ENCODE assay signal across 14 cellular contexts in the genomic region with DNA sequence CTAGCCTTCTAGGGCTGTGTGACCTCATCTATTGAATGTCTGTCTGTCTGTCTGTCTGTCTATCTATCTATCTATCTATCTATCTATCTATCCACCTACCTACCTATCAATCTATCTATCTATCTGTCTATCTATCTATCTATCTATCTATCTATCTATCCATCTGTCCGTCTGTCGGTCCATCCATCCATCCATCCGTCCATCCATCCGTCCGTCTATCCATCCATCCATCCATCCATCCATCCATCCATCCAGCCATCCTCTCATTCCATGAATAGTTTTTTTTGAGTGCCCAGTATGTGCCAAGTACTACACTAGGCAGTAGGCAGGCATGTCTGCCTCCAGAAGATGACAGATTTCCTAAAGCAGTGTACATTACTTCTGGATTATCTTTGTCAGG.
A peak's percentile ranks its signal among the peaks of the same experiment; 100 is the strongest.
DNase-seq lines count a peak whose midpoint lies in the region; ATAC-seq and TF ChIP-seq lines count a peak whose summit lies in the region.
"Had no signal": no experiment of that assay in that cellular context is flagged by ENCODE, and none has a peak within 500 bp of the region (broad histone marks: within the 10 kb centered on the region; RNA-seq: fewer than 3 reads in every experiment).

No MANE protein-coding gene starts in this region.

- peaks cover 15% of the 10 kb centered on the region for H3K4me1 ChIP-seq in left ventricle myocardium inferior
- H3K4me1 ChIP-seq: psoas muscle had no signal

- peaks cover 32% of the 10 kb centered on the region for H3K4me1 Mint-ChIP-seq in stimulated activated naive CD8-positive, alpha-beta T cell treated with anti-CD3 and anti-CD28 coated beads, Interleukin-15, Interleukin-2, amounts not matched to agents 100 ng/mL and 50 ng/mL, for 24 hours (ENCODE audit: low read depth)
- peaks cover 21% of the 10 kb centered on the region for H3K4me1 Mint-ChIP-seq in activated B cell treated with CpG ODN at 0.5 μM for 24 hours
- H3K4me1 Mint-ChIP-seq in immature natural killer cell: peaks cover 17 to 20% of the 10 kb centered on the region in 2 donors

- POLR2A ChIA-PET in activated B cell treated with CpG ODN at 0.5 μM for 24 hours (lab: Charles Lee): interaction anchor here (0.7 kb wide), 1 partner anchor 118 kb away, joined by 9 read pairs; no protein-coding TSS in a partner anchor

- no peak overlapping the region for H3K4me3 ChIP-seq in left ventricle myocardium inferior

- H3K9me3 ChIP-seq in left ventricle myocardium inferior (replicated peaks): no peaks in the 10 kb centered on the region
- H3K9me3 ChIP-seq: MG63, psoas muscle, SJCRH30 had no signal

- no peak overlapping the region for H3K27ac ChIP-seq in left ventricle myocardium inferior (replicated peaks)
- H3K27ac ChIP-seq: psoas muscle had no signal

- intact Hi-C loops in activated B cell treated with CpG ODN at 0.5 μM for 24 hours (cut with micrococcal nuclease) (loop anchor here (2.0 kb wide), 1 partner anchor 438 kb away; a partner anchor contains a TSS), left ventricle myocardium inferior (cut with micrococcal nuclease) (no loop called here)

- H3K4me3 Mint-ChIP-seq in stimulated activated naive CD8-positive, alpha-beta T cell treated with anti-CD3 and anti-CD28 coated beads, Interleukin-15, Interleukin-2, amounts not matched to agents 100 ng/mL and 50 ng/mL, for 24 hours: peak overlapping the region; percentile 71
- H3K4me3 Mint-ChIP-seq in activated B cell treated with CpG ODN at 0.5 μM for 24 hours (peak overlapping the region; percentile 89), immature natural killer cell (peak overlapping the region; percentile 85 to 91 (median 90))

- H3K27ac Mint-ChIP-seq in stimulated activated naive CD8-positive, alpha-beta T cell treated with anti-CD3 and anti-CD28 coated beads, Interleukin-15, Interleukin-2, amounts not matched to agents 100 ng/mL and 50 ng/mL, for 24 hours: peak overlapping the region; percentile 78
- H3K27ac Mint-ChIP-seq in activated B cell treated with CpG ODN at 0.5 μM for 24 hours (no peak overlapping the region), immature natural killer cell (peak overlapping the region in 3 of 6 donors; percentile 2 to 91 (median 8))

- no peaks in the 10 kb centered on the region for H3K27me3 Mint-ChIP-seq in stimulated activated naive CD8-positive, alpha-beta T cell treated with anti-CD3 and anti-CD28 coated beads, Interleukin-15, Interleukin-2, amounts not matched to agents 100 ng/mL and 50 ng/mL, for 24 hours
- peaks cover 3% of the 10 kb centered on the region for H3K27me3 Mint-ChIP-seq in activated B cell treated with CpG ODN at 0.5 μM for 24 hours
- H3K27me3 Mint-ChIP-seq in immature natural killer cell (ENCODE audit: low read depth in 3 of 3): peaks cover 0 to 13% (median 3%) of the 10 kb centered on the region in 3 donors

- no peaks in the 10 kb centered on the region for H3K36me3 ChIP-seq in left ventricle myocardium inferior
- H3K36me3 ChIP-seq: MG63, SJCRH30 had no signal

- DNase-seq in stimulated activated naive CD8-positive, alpha-beta T cell treated with anti-CD3 and anti-CD28 coated beads, Interleukin-15, Interleukin-2, amounts not matched to agents 100 U/mL and 50 U/mL, for 24 hours: no peak
- DNase-seq in activated B cell treated with CpG ODN at 0.5 μM for 24 hours (no peak), immature natural killer cell (no peak), NCI-H1436 treated with DMSO at 0.1 percent for 48 hours (lab: John Stamatoyannopoulos, UW) (no peak), left ventricle myocardium inferior (no peak), DMS53 treated with DMSO at 0.1 percent for 48 hours (lab: John Stamatoyannopoulos, UW; ENCODE audit: unreplicated experiment) (no peak)
- DNase-seq: activated CD8-positive, alpha-beta memory T cell treated with anti-CD3 and anti-CD28 coated beads for 24 hours; MG63; NCI-H187 treated with DMSO at 0.1 percent for 48 hours; stimulated activated CD4-positive, alpha-beta T cell treated with anti-CD3 and anti-CD28 coated beads, Interleukin-12 subunit alpha, Interleukin-12 subunit beta, amount 100 ng/mL, for 4 hours had no signal

- H3K27me3 ChIP-seq in left ventricle myocardium inferior (ENCODE audit: low read depth): peaks cover 16% of the 10 kb centered on the region
- H3K27me3 ChIP-seq: SJCRH30 had no signal

- ATAC-seq in stimulated activated naive CD8-positive, alpha-beta T cell treated with anti-CD3 and anti-CD28 coated beads, Interleukin-15, Interleukin-2, amounts not matched to agents 100 U/mL and 50 U/mL, for 24 hours: no peak
- no peak for ATAC-seq in activated B cell treated with CpG ODN at 0.5 μM for 24 hours (ENCODE audit: low read depth)
- no peak for ATAC-seq in GM18868 (IDR thresholded peaks at IDR 0.05; ENCODE audit: unreplicated experiment)

- H3K36me3 Mint-ChIP-seq in stimulated activated naive CD8-positive, alpha-beta T cell treated with anti-CD3 and anti-CD28 coated beads, Interleukin-15, Interleukin-2, amounts not matched to agents 100 ng/mL and 50 ng/mL, for 24 hours (ENCODE audit: low read depth): no peaks in the 10 kb centered on the region
- H3K36me3 Mint-ChIP-seq in activated B cell treated with CpG ODN at 0.5 μM for 24 hours (ENCODE audit: low read depth): no peaks in the 10 kb centered on the region
- H3K36me3 Mint-ChIP-seq in immature natural killer cell: no peaks in the 10 kb centered on the region

- CTCF ChIA-PET in activated B cell treated with CpG ODN at 0.5 μM for 24 hours (lab: Charles Lee): interaction anchor here (1.4 to 1.6 kb wide), 2 partner anchors 209 to 402 kb away, joined by 5 to 6 read pairs; no protein-coding TSS in a partner anchor

- TF ChIP-seq CTCF in activated B cell treated with CpG ODN at 0.5 μM for 24 hours (IDR thresholded peaks at IDR 0.05) (no peak), left ventricle myocardium inferior (IDR thresholded peaks at IDR 0.05; ENCODE audit: borderline replicate concordance) (no peak)

- no peaks in the 10 kb centered on the region for H3K9me3 Mint-ChIP-seq in stimulated activated naive CD8-positive, alpha-beta T cell treated with anti-CD3 and anti-CD28 coated beads, Interleukin-15, Interleukin-2, amounts not matched to agents 100 ng/mL and 50 ng/mL, for 24 hours
- H3K9me3 Mint-ChIP-seq in activated B cell treated with CpG ODN at 0.5 μM for 24 hours (no peaks in the 10 kb centered on the region), immature natural killer cell (no peaks in the 10 kb centered on the region)
